Comparison of ENCODE assay signal across 8 cellular contexts in the genomic region with DNA sequence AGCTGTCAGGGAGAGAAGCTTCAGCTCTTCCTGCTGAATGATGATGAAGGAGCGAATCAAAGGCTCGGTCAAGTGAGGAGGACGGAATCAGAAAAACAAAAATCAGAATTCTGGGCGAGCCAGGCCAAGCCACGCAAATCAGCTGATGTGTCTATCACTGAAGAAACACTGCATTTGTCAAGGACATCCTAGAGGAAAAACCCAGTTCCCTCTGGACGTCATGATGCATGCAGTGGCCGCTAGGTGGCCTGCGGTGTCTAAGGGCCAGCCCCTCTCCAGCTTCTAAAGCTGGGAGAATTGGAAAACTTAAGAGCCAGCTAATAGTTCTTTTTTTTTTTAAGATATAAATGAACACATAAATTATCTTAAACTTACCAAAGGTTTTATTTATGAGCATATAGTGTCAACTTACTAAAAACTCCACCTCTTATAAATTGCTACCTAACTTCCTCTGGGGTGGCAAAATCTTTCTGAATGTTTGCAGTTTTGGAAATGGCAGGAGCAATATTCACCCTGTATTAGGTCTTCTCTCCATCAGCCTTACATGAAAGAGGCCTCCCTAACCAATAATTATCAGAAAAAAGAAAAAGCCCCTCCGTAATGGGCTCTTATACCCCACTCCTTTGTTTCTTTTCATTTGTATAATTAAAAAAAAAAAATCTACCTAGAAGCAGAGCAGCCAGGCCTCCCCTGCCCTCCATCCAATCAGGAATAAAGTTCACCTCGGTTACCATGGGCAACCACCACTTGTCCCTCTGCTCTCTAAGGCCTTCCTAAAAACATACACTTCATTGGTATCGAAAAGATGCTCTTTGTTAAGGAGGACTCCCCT.
DNase-seq lines count a peak whose midpoint lies in the region; ATAC-seq and TF ChIP-seq lines count a peak whose summit lies in the region.

No MANE protein-coding gene starts in this region.

- H3K9me3 ChIP-seq in RWPE2 (ENCODE audit: severe bottlenecking): no peaks in the 10 kb centered on the region

- H3K4me1 ChIP-seq in RWPE2 (ENCODE audit: insufficient read depth, poor library complexity, severe bottlenecking): no peaks in the 10 kb centered on the region

- no peak overlapping the region for H3K27ac ChIP-seq in RWPE2 (ENCODE audit: poor library complexity, severe bottlenecking)

- TF ChIP-seq CTCF in RWPE2 (IDR thresholded peaks at IDR 0.05; ENCODE audit: poor library complexity, severe bottlenecking): peak; percentile 87
- TF ChIP-seq CTCF in fibroblast of pulmonary artery (IDR thresholded peaks at IDR 0.05; ENCODE audit: low read length, missing control alignments): peak; percentile 96

- no peak overlapping the region for H3K4me3 ChIP-seq in RWPE2 (ENCODE audit: severe bottlenecking)
- H3K4me3 ChIP-seq in fibroblast of pulmonary artery (replicated peaks; ENCODE audit: low read depth, low read length): no peak overlapping the region

- H3K4me1 Mint-ChIP-seq in effector memory CD8-positive, alpha-beta T cell (ENCODE audit: low read depth in 2 of 2): peaks cover 17 to 21% of the 10 kb centered on the region in 2 donors

- peak; percentile 73 for DNase-seq in DMS 273 (lab: John Stamatoyannopoulos, UW; ENCODE audit: unreplicated experiment)
- DNase-seq in DMS 273 treated with DMSO at 0.1 percent for 48 hours (lab: John Stamatoyannopoulos, UW): no peak
- DNase-seq in HK-2 (ENCODE audit: unreplicated experiment): peak; percentile 16
- no peak for DNase-seq in RWPE2 (ENCODE audit: low spot score)
- peak; percentile 66 for DNase-seq in fibroblast of pulmonary artery (ENCODE audit: low read depth)
- DNase-seq in non-pigmented ciliary epithelial cell (ENCODE audit: low read depth): peak; percentile 13
- DNase-seq in effector memory CD8-positive, alpha-beta T cell: no peak
- DNase-seq in stimulated activated CD4-positive, alpha-beta T cell treated with anti-CD3 and anti-CD28 coated beads, Interleukin-15, amount 100 ng/mL, for 24 hours: no peak

- peak; percentile 84 for ATAC-seq in RWPE2 (ENCODE audit: low read depth)
- no peak for ATAC-seq in effector memory CD8-positive, alpha-beta T cell (replicated peaks)

- no peaks in the 10 kb centered on the region for H3K27me3 Mint-ChIP-seq in effector memory CD8-positive, alpha-beta T cell

- H3K27ac Mint-ChIP-seq in effector memory CD8-positive, alpha-beta T cell: peak overlapping the region in 1 of 2 donors; percentile 76

- no peaks in the 10 kb centered on the region for H3K36me3 ChIP-seq in RWPE2 (ENCODE audit: low read depth)

- no peaks in the 10 kb centered on the region for H3K27me3 ChIP-seq in RWPE2 (ENCODE audit: insufficient read depth, poor library complexity, severe bottlenecking)

- peaks cover 5% of the 10 kb centered on the region for H3K36me3 Mint-ChIP-seq in effector memory CD8-positive, alpha-beta T cell (ENCODE audit: insufficient read depth)

- peaks cover 7 to 11% of the 10 kb centered on the region in 2 donors for H3K9me3 Mint-ChIP-seq in effector memory CD8-positive, alpha-beta T cell

- H3K4me3 Mint-ChIP-seq in effector memory CD8-positive, alpha-beta T cell: no peak overlapping the region

Comparison
In these comparisons a context has a peak if more than half of its experiments do, and no peak if none do; other contexts are left out.
1. DNase-seq: peak in DMS 273 (single experiment), HK-2 (single experiment), fibroblast of pulmonary artery (single experiment) and non-pigmented ciliary epithelial cell (single experiment); none in DMS 273 treated with DMSO at 0.1 percent for 48 hours (single experiment), RWPE2 (single experiment), effector memory CD8-positive, alpha-beta T cell (0 of 3) and stimulated activated CD4-positive, alpha-beta T cell treated with anti-CD3 and anti-CD28 coated beads, Interleukin-15, amount 100 ng/mL, for 24 hours (single experiment).